14 cellular contexts compared by ENCODE assay signal in the genomic region with DNA sequence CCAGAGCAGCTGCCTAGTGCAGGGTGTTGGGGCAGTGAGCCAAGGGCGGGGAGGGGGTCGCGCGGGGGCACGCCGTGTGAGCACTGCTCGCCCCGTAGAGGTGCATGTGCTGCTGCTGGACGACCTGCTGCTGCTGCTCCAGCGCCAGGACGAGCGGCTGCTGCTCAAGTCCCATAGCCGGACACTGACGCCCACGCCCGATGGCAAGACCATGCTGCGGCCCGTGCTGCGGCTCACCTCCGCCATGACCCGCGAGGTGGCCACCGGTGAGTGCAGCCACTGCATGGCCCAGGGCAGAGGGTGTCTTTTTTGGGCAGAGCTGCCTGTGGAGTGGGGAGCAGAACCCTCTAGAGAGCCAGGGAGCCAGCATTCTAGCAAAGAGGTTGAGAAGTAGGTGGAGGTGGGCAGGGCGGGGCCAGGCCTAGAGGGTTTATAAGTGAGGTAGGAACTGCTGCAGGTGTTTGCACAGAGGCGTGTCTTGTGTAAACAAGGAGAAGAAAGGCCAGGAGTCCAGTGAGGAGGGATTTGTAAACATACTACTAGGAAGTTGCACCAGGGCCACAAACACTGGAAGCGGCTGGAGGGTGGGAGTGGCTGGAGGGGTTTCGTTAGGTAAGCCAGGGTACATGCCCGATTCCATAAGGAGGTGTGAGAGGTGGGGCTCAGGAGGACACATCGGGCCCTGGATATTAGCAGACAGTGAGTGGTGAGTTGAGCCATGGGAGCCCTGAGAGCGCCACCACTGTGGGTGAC. TPM values are rescaled to one million over a fixed set of nuclear protein-coding genes. Genes with fewer than 3 reads are reported as not detected.
DNase-seq lines count a peak whose midpoint lies in the region; ATAC-seq and TF ChIP-seq lines count a peak whose summit lies in the region.
"Had no signal": no experiment of that assay in that cellular context is flagged by ENCODE, and none has a peak within 500 bp of the region (broad histone marks: within the 10 kb centered on the region; RNA-seq: fewer than 3 reads in every experiment).

No MANE protein-coding gene starts in this region.

- no peaks in the 10 kb centered on the region for H3K9me3 Mint-ChIP-seq in activated T-helper 1 cell treated with anti-CD3 and anti-CD28 coated beads, Interleukin-12 subunit alpha, Interleukin-12 subunit beta, Interleukin-2, Interleukin-4 antibody, amounts not matched to agents 30 ng/mL and 10 ng/mL and 1 ng/mL, durations not matched to agents 14 hours and 24 hours and 36 hours
- H3K9me3 Mint-ChIP-seq: neural crest cell had no signal

- H3K27me3 Mint-ChIP-seq in activated T-helper 1 cell treated with anti-CD3 and anti-CD28 coated beads, Interleukin-12 subunit alpha, Interleukin-12 subunit beta, Interleukin-2, Interleukin-4 antibody, amounts not matched to agents 30 ng/mL and 10 ng/mL and 1 ng/mL, durations not matched to agents 14 hours and 24 hours and 36 hours (ENCODE audit: insufficient read depth): no peaks in the 10 kb centered on the region
- no peaks in the 10 kb centered on the region for H3K27me3 Mint-ChIP-seq in T-helper 17 cell

- no peak overlapping the region for H3K4me2 ChIP-seq in mesendoderm (ENCODE audit: low read length)
- H3K4me2 ChIP-seq: KMS-11 had no signal

- H3K4ac ChIP-seq in mesendoderm (ENCODE audit: low read depth, low read length): no peak overlapping the region

- H4K8ac ChIP-seq in mesendoderm (ENCODE audit: low read depth, low read length): no peak overlapping the region

- peaks cover 45% of the 10 kb centered on the region for H3K36me3 Mint-ChIP-seq in activated T-helper 1 cell treated with anti-CD3 and anti-CD28 coated beads, Interleukin-12 subunit alpha, Interleukin-12 subunit beta, Interleukin-2, Interleukin-4 antibody, amounts not matched to agents 30 ng/mL and 10 ng/mL and 1 ng/mL, durations not matched to agents 14 hours and 24 hours and 36 hours (ENCODE audit: low read depth)
- peaks cover 6% of the 10 kb centered on the region for H3K36me3 Mint-ChIP-seq in T-helper 17 cell (ENCODE audit: low read depth)

- no peaks in the 10 kb centered on the region for H3K79me1 ChIP-seq in mesendoderm (ENCODE audit: low read length)

- H3K18ac ChIP-seq in mesendoderm (ENCODE audit: low read length): no peak overlapping the region

- H3K36me3 ChIP-seq in muscle layer of duodenum (ENCODE audit: control insufficient read depth in 1 of 2, insufficient read depth in 2 of 2, low read length in 2 of 2) (peaks cover 41 to 74% of the 10 kb centered on the region in 2 donors), mesendoderm (ENCODE audit: control insufficient read depth, insufficient read depth, low read length) (peaks cover 6% of the 10 kb centered on the region)

- ATAC-seq in HG03108 (IDR thresholded peaks at IDR 0.05; ENCODE audit: unreplicated experiment) (no peak), T-helper 17 cell (no peak)

- no peaks in the 10 kb centered on the region for H3K4me1 ChIP-seq in muscle layer of duodenum (ENCODE audit: control insufficient read depth in 1 of 2, insufficient read depth in 2 of 2, low read length in 2 of 2)
- H3K4me1 ChIP-seq in mesendoderm (ENCODE audit: control insufficient read depth, low read depth, low read length): no peaks in the 10 kb centered on the region

- H3K27me3 ChIP-seq in muscle layer of duodenum (ENCODE audit: low read depth, low read length) (no peaks in the 10 kb centered on the region), mesendoderm (ENCODE audit: insufficient read depth, low read length, poor library complexity) (no peaks in the 10 kb centered on the region)

- WGBS in mesendoderm (ENCODE audit: extremely low coverage, insufficient coverage, low lambda C conversion rate): no CpG with 5 or more reads among the region's 30 CpGs

- no peak overlapping the region for H2BK120ac ChIP-seq in mesendoderm (ENCODE audit: low read depth, low read length)

- peaks cover 9% of the 10 kb centered on the region for H3K4me1 Mint-ChIP-seq in activated T-helper 1 cell treated with anti-CD3 and anti-CD28 coated beads, Interleukin-12 subunit alpha, Interleukin-12 subunit beta, Interleukin-2, Interleukin-4 antibody, amounts not matched to agents 30 ng/mL and 10 ng/mL and 1 ng/mL, durations not matched to agents 14 hours and 24 hours and 36 hours (ENCODE audit: low read depth)
- H3K4me1 Mint-ChIP-seq in T-helper 17 cell: peaks cover 26% of the 10 kb centered on the region

- H3K56ac ChIP-seq in mesendoderm (ENCODE audit: low read length): no peak overlapping the region

- H2AK5ac ChIP-seq in mesendoderm (ENCODE audit: low read length): no peak overlapping the region

- H3K4me3 ChIP-seq in muscle layer of duodenum (ENCODE audit: low read depth in 1 of 2, low read length in 2 of 2) (no peak overlapping the region), mesendoderm (ENCODE audit: low read length) (no peak overlapping the region)

- no peak for TF ChIP-seq CTCF in GM13976 (IDR thresholded peaks at IDR 0.05; ENCODE audit: borderline replicate concordance, control extremely low read depth, extremely low read depth, insufficient read depth, missing control alignments)

- H2BK15ac ChIP-seq in mesendoderm (replicated peaks; ENCODE audit: low read depth): no peak overlapping the region

- DNase-seq in DMS79 (lab: John Stamatoyannopoulos, UW) (peak; percentile 98), NCI-H2029 treated with DMSO at 0.1 percent for 48 hours (lab: John Stamatoyannopoulos, UW) (peak; percentile 95), GM13976 (ENCODE audit: low spot score) (no peak), mesendoderm (no peak), T-helper 17 cell (no peak)
- DNase-seq in activated T-helper 1 cell treated with anti-CD3 and anti-CD28 coated beads, Interleukin-12 subunit alpha, Interleukin-12 subunit beta, Interleukin-2, Interleukin-4 antibody, amounts not matched to agents 30 ng/mL and 10 ng/mL and 1 ng/mL, durations not matched to agents 14 hours and 24 hours and 36 hours (ENCODE audit: low spot score): no peak
- DNase-seq: activated effector memory CD4-positive, alpha-beta T cell treated with Interleukin-2 at 50 U/mL for 16 hours; stimulated activated CD4-positive, alpha-beta T cell treated with anti-CD3 and anti-CD28 coated beads, Interleukin-15, amount 100 ng/mL, for 24 hours; stimulated activated naive CD4-positive, alpha-beta T cell treated with Interleukin-2 at 50 U/mL for 16 hours had no signal

- peak overlapping the region; percentile 67 for H3K27ac ChIP-seq in muscle layer of duodenum (ENCODE audit: low read length)
- no peak overlapping the region for H3K27ac ChIP-seq in mesendoderm (ENCODE audit: low read depth, low read length)
- H3K27ac ChIP-seq: KMS-11 had no signal

- H3K23ac ChIP-seq in mesendoderm (ENCODE audit: low read length): no peak overlapping the region

- no peak overlapping the region for H2BK5ac ChIP-seq in mesendoderm (ENCODE audit: low read length)

- intact Hi-C loops in activated T-helper 1 cell treated with anti-CD3 and anti-CD28 coated beads, Interleukin-12 subunit alpha, Interleukin-12 subunit beta, Interleukin-2, Interleukin-4 antibody, amounts not matched to agents 30 ng/mL and 10 ng/mL and 1 ng/mL, durations not matched to agents 14 hours and 24 hours and 36 hours (cut with micrococcal nuclease): no loop called here

- H3K79me2 ChIP-seq in mesendoderm (ENCODE audit: control insufficient read depth, insufficient read depth, low read length): no peaks in the 10 kb centered on the region

- peak overlapping the region; percentile 12 for H3K27ac Mint-ChIP-seq in activated T-helper 1 cell treated with anti-CD3 and anti-CD28 coated beads, Interleukin-12 subunit alpha, Interleukin-12 subunit beta, Interleukin-2, Interleukin-4 antibody, amounts not matched to agents 30 ng/mL and 10 ng/mL and 1 ng/mL, durations not matched to agents 14 hours and 24 hours and 36 hours
- H3K27ac Mint-ChIP-seq in T-helper 17 cell: no peak overlapping the region

- no peak overlapping the region for H4K5ac ChIP-seq in mesendoderm (ENCODE audit: low read length)

- in situ Hi-C loops in GM13976 (cut with MboI; ENCODE audit: low sequenced_read_pairs, unreplicated experiment): no loop called here

- H3K9me3 ChIP-seq in muscle layer of duodenum (ENCODE audit: control insufficient read depth in 1 of 2, low read length in 2 of 2) (no peaks in the 10 kb centered on the region), T-helper 17 cell (ENCODE audit: control insufficient read depth, low read length, poor library complexity, severe bottlenecking) (no peaks in the 10 kb centered on the region)

- H3K9ac ChIP-seq in mesendoderm (ENCODE audit: low read length): no peak overlapping the region
- H3K9ac ChIP-seq: KMS-11 had no signal

- H3K4me3 Mint-ChIP-seq in activated T-helper 1 cell treated with anti-CD3 and anti-CD28 coated beads, Interleukin-12 subunit alpha, Interleukin-12 subunit beta, Interleukin-2, Interleukin-4 antibody, amounts not matched to agents 30 ng/mL and 10 ng/mL and 1 ng/mL, durations not matched to agents 14 hours and 24 hours and 36 hours: no peak overlapping the region
- no peak overlapping the region for H3K4me3 Mint-ChIP-seq in T-helper 17 cell
- H3K4me3 Mint-ChIP-seq: neural crest cell had no signal

RNA-seq across cellular contexts. Expression of a gene that starts 21.3 kb away (rescaled TPM):
- total RNA-seq in activated T-helper 1 cell treated with anti-CD3 and anti-CD28 coated beads, Interleukin-12 subunit alpha, Interleukin-12 subunit beta, Interleukin-2, Interleukin-4 antibody, amounts not matched to agents 30 ng/mL and 10 ng/mL and 1 ng/mL, durations not matched to agents 14 hours and 24 hours and 36 hours: 386 and 392 TPM in 2 replicates
- 38.0 TPM for polyA plus RNA-seq in mesendoderm (2013, experiment 1 of 2)
- 36.4 TPM for polyA plus RNA-seq in mesendoderm (2013, experiment 2 of 2)
- total RNA-seq in T-helper 17 cell: 100 to 1,000 TPM; 929 to 961 TPM

RNA-seq across cellular contexts. Expression of a gene that starts 24.0 kb away (rescaled TPM):
- total RNA-seq in activated T-helper 1 cell treated with anti-CD3 and anti-CD28 coated beads, Interleukin-12 subunit alpha, Interleukin-12 subunit beta, Interleukin-2, Interleukin-4 antibody, amounts not matched to agents 30 ng/mL and 10 ng/mL and 1 ng/mL, durations not matched to agents 14 hours and 24 hours and 36 hours: 3.1 TPM in 2 replicates
- polyA plus RNA-seq in mesendoderm (2013, experiment 1 of 2): not detected
- polyA plus RNA-seq in mesendoderm (2013, experiment 2 of 2): not detected
- total RNA-seq in T-helper 17 cell: 1 to 10 TPM; 2.4 to 3.1 TPM
- total RNA-seq: dermis microvascular lymphatic vessel endothelial cell had no signal

RNA-seq across cellular contexts. Expression of a gene that starts 27.2 kb away (rescaled TPM):
- total RNA-seq in activated T-helper 1 cell treated with anti-CD3 and anti-CD28 coated beads, Interleukin-12 subunit alpha, Interleukin-12 subunit beta, Interleukin-2, Interleukin-4 antibody, amounts not matched to agents 30 ng/mL and 10 ng/mL and 1 ng/mL, durations not matched to agents 14 hours and 24 hours and 36 hours: 2.7 and 2.9 TPM in 2 replicates
- polyA plus RNA-seq in mesendoderm (2013, experiment 1 of 2): 0.41 TPM
- polyA plus RNA-seq in mesendoderm (2013, experiment 2 of 2): 0.46 TPM
- total RNA-seq in T-helper 17 cell: 10 to 100 TPM in 1 of 2 donors, 1 to 10 TPM in 1; 1.6 to 27.3 TPM

RNA-seq across cellular contexts. Expression of a gene that starts 44.2 kb away (rescaled TPM):
- total RNA-seq in activated T-helper 1 cell treated with anti-CD3 and anti-CD28 coated beads, Interleukin-12 subunit alpha, Interleukin-12 subunit beta, Interleukin-2, Interleukin-4 antibody, amounts not matched to agents 30 ng/mL and 10 ng/mL and 1 ng/mL, durations not matched to agents 14 hours and 24 hours and 36 hours: 2,887 and 2,906 TPM in 2 replicates
- 3,019 TPM for polyA plus RNA-seq in mesendoderm (2013, experiment 1 of 2)
- polyA plus RNA-seq in mesendoderm (2013, experiment 2 of 2): 2,972 TPM
- 1,000 to 10,000 TPM; 3,299 to 3,349 TPM for total RNA-seq in T-helper 17 cell

RNA-seq across cellular contexts. Expression of a gene that starts 54.8 kb away (rescaled TPM):
- total RNA-seq in activated T-helper 1 cell treated with anti-CD3 and anti-CD28 coated beads, Interleukin-12 subunit alpha, Interleukin-12 subunit beta, Interleukin-2, Interleukin-4 antibody, amounts not matched to agents 30 ng/mL and 10 ng/mL and 1 ng/mL, durations not matched to agents 14 hours and 24 hours and 36 hours: 36.2 and 41.3 TPM in 2 replicates
- 93.5 TPM for polyA plus RNA-seq in mesendoderm (2013, experiment 1 of 2)
- 93.5 TPM for polyA plus RNA-seq in mesendoderm (2013, experiment 2 of 2)
- total RNA-seq in T-helper 17 cell: 10 to 100 TPM; 90.1 to 98.3 TPM

Comparison
In these comparisons a context has a peak if more than half of its experiments do, and no peak if none do; other contexts are left out.
1. DNase-seq: peak in DMS79 (single experiment) and NCI-H2029 treated with DMSO at 0.1 percent for 48 hours (single experiment); none in activated T-helper 1 cell treated with anti-CD3 and anti-CD28 coated beads, Interleukin-12 subunit alpha, Interleukin-12 subunit beta, Interleukin-2, Interleukin-4 antibody, amounts not matched to agents 30 ng/mL and 10 ng/mL and 1 ng/mL, durations not matched to agents 14 hours and 24 hours and 36 hours (single experiment), GM13976 (single experiment), mesendoderm (single experiment) and T-helper 17 cell (0 of 3).